In the genomic region with DNA sequence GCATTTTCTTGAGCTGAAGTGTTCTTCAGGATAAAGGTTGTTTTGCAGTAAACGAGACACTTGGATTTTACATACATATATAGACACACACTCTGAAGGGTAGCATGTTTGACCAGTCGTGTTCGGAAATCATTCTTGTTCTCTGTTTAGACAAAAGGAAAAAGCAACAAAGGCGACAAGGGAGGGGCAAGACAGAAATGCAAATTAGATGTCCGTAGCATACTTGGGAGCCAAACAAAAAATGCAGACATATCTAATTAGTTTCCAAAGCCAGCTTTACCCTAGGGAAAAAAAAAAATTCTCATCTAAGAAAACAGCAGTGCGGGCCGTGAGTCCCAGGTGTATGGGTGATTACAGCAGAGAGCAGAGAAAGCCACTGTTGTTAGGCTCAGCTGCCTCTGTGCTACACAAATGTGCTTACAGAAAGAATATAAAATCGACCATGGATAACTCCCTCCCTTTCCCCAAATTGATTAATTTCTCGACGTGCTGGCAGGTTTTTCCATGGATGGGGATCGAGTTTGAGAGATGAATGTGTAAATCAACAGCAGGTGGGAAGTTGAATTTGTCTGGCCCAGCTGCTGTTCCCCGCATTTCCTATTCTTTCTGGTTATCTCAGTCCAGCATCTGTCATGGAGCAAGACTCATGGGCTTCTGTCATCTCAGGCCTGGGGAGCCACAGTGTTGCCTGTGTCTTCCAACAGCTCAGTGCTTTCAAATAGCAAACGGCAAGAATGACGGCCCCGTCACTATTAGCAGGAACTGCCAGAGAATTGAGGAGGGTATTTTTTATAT, we compare ENCODE assay signal across 22 cellular contexts.
DNase-seq lines count a peak whose midpoint lies in the region; ATAC-seq and TF ChIP-seq lines count a peak whose summit lies in the region.
"Had no signal": no experiment of that assay in that cellular context is flagged by ENCODE, and none has a peak within 500 bp of the region (broad histone marks: within the 10 kb centered on the region; RNA-seq: fewer than 3 reads in every experiment).

No MANE protein-coding gene starts in this region.

- no peaks in the 10 kb centered on the region for H3K4me1 ChIP-seq in Peyer's patch
- H3K4me1 ChIP-seq: Caco-2 had no signal

- no peak overlapping the region for H3K4me2 ChIP-seq in neural cell (ENCODE audit: low read length)
- H3K4me2 ChIP-seq: GM23338 had no signal

- no peaks in the 10 kb centered on the region for H3K9me2 ChIP-seq in neural cell (ENCODE audit: insufficient read depth, low read length)

- H3K79me2 ChIP-seq in neural cell (replicated peaks; ENCODE audit: insufficient read depth, low read length) = peaks cover 5% of the 10 kb centered on the region

- H2AFZ ChIP-seq in neural cell (ENCODE audit: low read depth, low read length) = no peak overlapping the region
- H2AFZ ChIP-seq: GM23338 had no signal

- no peaks in the 10 kb centered on the region for H3K36me3 Mint-ChIP-seq in T-helper 2 cell treated with Interferon-gamma antibody and Interleukin-4, amounts not matched to agents 5 μg/mL and 100 μg/mL, for 36 hours (ENCODE audit: low read depth)
- H3K36me3 Mint-ChIP-seq: activated naive CD8-positive, alpha-beta T cell treated with anti-CD3 and anti-CD28 coated beads, Interleukin-2, amount 10 ng/mL, durations not matched to agents 7 days and 5 days had no signal

- H3K27ac Mint-ChIP-seq in T-helper 2 cell treated with Interferon-gamma antibody and Interleukin-4, amounts not matched to agents 5 μg/mL and 100 μg/mL, for 36 hours = no peak overlapping the region
- H3K27ac Mint-ChIP-seq: activated naive CD8-positive, alpha-beta T cell treated with anti-CD3 and anti-CD28 coated beads, Interleukin-2, amount 10 ng/mL, durations not matched to agents 7 days and 5 days; activated T-helper 17 cell treated with anti-CD3 and anti-CD28 coated beads, Interleukin-2, amount 50 U/mL, for 72 hours; GM23338 had no signal

- H3F3A ChIP-seq in neural cell (ENCODE audit: insufficient read depth, low read length, poor library complexity, severe bottlenecking) = peaks cover 3% of the 10 kb centered on the region

- H4K20me1 ChIP-seq in neural cell (ENCODE audit: insufficient read depth) = peaks cover 8% of the 10 kb centered on the region

- ATAC-seq in GM21367 (IDR thresholded peaks at IDR 0.05; ENCODE audit: unreplicated experiment) = no peak
- ATAC-seq: activated T-helper 17 cell treated with anti-CD3 and anti-CD28 coated beads, Interleukin-2, amount 50 U/mL, for 72 hours; esophagus mucosa; GM23338; left ventricle myocardium superior had no signal

- H3K27me3 ChIP-seq in neural cell (ENCODE audit: insufficient read depth, low read depth, low read length) (no peaks in the 10 kb centered on the region), Peyer's patch (no peaks in the 10 kb centered on the region)
- H3K27me3 ChIP-seq: MG63, SJCRH30 had no signal

- no peak for TF ChIP-seq CTCF in neural cell (IDR thresholded peaks at IDR 0.05; ENCODE audit: poor library complexity, severe bottlenecking)
- TF ChIP-seq CTCF in Peyer's patch (IDR thresholded peaks at IDR 0.05) = no peak

- H3K9me3 Mint-ChIP-seq in T-helper 2 cell treated with Interferon-gamma antibody and Interleukin-4, amounts not matched to agents 5 μg/mL and 100 μg/mL, for 36 hours = no peaks in the 10 kb centered on the region
- H3K9me3 Mint-ChIP-seq: activated naive CD8-positive, alpha-beta T cell treated with anti-CD3 and anti-CD28 coated beads, Interleukin-2, amount 10 ng/mL, durations not matched to agents 7 days and 5 days; activated T-helper 17 cell treated with anti-CD3 and anti-CD28 coated beads, Interleukin-2, amount 50 U/mL, for 72 hours; GM23338 had no signal

- H3K36me3 ChIP-seq in neural cell (ENCODE audit: insufficient read depth, low read length) (no peaks in the 10 kb centered on the region), Peyer's patch (no peaks in the 10 kb centered on the region)
- H3K36me3 ChIP-seq: MG63 had no signal

- H3K4me3 ChIP-seq in neural cell (ENCODE audit: low read length) (no peak overlapping the region), Peyer's patch (no peak overlapping the region)
- H3K4me3 ChIP-seq: GM23338, MG63, SJCRH30, skin epidermis had no signal

- H3K9ac ChIP-seq in neural cell (ENCODE audit: low read length) = peak overlapping the region; percentile 3

- TF ChIP-seq EP300 in neural cell (conservative IDR thresholded peaks at IDR 0.05; ENCODE audit: poor library complexity, severe bottlenecking) = no peak

- peaks cover 20% of the 10 kb centered on the region for H3K27me3 Mint-ChIP-seq in T-helper 2 cell treated with Interferon-gamma antibody and Interleukin-4, amounts not matched to agents 5 μg/mL and 100 μg/mL, for 36 hours (ENCODE audit: low read depth)

- TF ChIP-seq POLR2A in Peyer's patch (IDR thresholded peaks at IDR 0.05) = no peak

- H3K9me3 ChIP-seq in neural cell (ENCODE audit: low read length) = no peaks in the 10 kb centered on the region
- H3K9me3 ChIP-seq in Peyer's patch = no peaks in the 10 kb centered on the region
- H3K9me3 ChIP-seq: Caco-2, MG63, SJCRH30 had no signal

- DNase-seq in NCI-H1417 (lab: John Stamatoyannopoulos, UW) (peak in 2 of 3 experiments; percentile 77 to 82), NCI-H345 (lab: John Stamatoyannopoulos, UW) (peak; percentile 56), cerebellar cortex (ENCODE audit: low spot score) (peak; percentile 42), Peyer's patch (no peak)
- DNase-seq in T-helper 2 cell treated with Interferon-gamma antibody and Interleukin-4, amounts not matched to agents 5 μg/mL and 100 μg/mL, for 36 hours (ENCODE audit: low spot score) = no peak
- DNase-seq: activated CD4-positive, CD25-positive, alpha-beta regulatory T cell treated with anti-CD3 and anti-CD28 coated beads, Interleukin-2, amount 50 U/mL, for 72 hours; activated naive CD8-positive, alpha-beta T cell treated with anti-CD3 and anti-CD28 coated beads, Interleukin-2, amount 10 ng/mL, durations not matched to agents 7 days and 5 days; AML-193; Caco-2; dermis blood vessel endothelial cell; left ventricle myocardium superior; MG63; OCI-M1; posterior cingulate gyrus; stimulated activated CD4-positive, alpha-beta T cell treated with anti-CD3 and anti-CD28 coated beads, Interleukin-4, amount 100 ng/mL, for 4 hours had no signal

- H3K27ac ChIP-seq in neural cell (ENCODE audit: low read length) (no peak overlapping the region), Peyer's patch (no peak overlapping the region)
- H3K27ac ChIP-seq: SJCRH30, skin epidermis had no signal

- H3K4me1 Mint-ChIP-seq in T-helper 2 cell treated with Interferon-gamma antibody and Interleukin-4, amounts not matched to agents 5 μg/mL and 100 μg/mL, for 36 hours (ENCODE audit: low read depth) = no peaks in the 10 kb centered on the region
- H3K4me1 Mint-ChIP-seq: activated naive CD8-positive, alpha-beta T cell treated with anti-CD3 and anti-CD28 coated beads, Interleukin-2, amount 10 ng/mL, durations not matched to agents 7 days and 5 days; activated T-helper 17 cell treated with anti-CD3 and anti-CD28 coated beads, Interleukin-2, amount 50 U/mL, for 72 hours had no signal

- H3K4me3 Mint-ChIP-seq in T-helper 2 cell treated with Interferon-gamma antibody and Interleukin-4, amounts not matched to agents 5 μg/mL and 100 μg/mL, for 36 hours = no peak overlapping the region
- H3K4me3 Mint-ChIP-seq: activated naive CD8-positive, alpha-beta T cell treated with anti-CD3 and anti-CD28 coated beads, Interleukin-2, amount 10 ng/mL, durations not matched to agents 7 days and 5 days; activated T-helper 17 cell treated with anti-CD3 and anti-CD28 coated beads, Interleukin-2, amount 50 U/mL, for 72 hours; GM23338 had no signal

- no peak for TF ChIP-seq RAD21 in neural cell (conservative IDR thresholded peaks at IDR 0.05)

TF ChIP-seq in neural cell, 6 proteins besides CTCF, POLR2A, EP300 and RAD21:
- no peak for TF ChIP-seq SMC3 (conservative IDR thresholded peaks at IDR 0.05; ENCODE audit: poor library complexity)
- TF ChIP-seq TAF1 (IDR thresholded peaks at IDR 0.05; ENCODE audit: low read depth) = no peak
- TF ChIP-seq MXI1 (conservative IDR thresholded peaks at IDR 0.05; ENCODE audit: poor library complexity, severe bottlenecking) = no peak
- TF ChIP-seq, protein P1, sequence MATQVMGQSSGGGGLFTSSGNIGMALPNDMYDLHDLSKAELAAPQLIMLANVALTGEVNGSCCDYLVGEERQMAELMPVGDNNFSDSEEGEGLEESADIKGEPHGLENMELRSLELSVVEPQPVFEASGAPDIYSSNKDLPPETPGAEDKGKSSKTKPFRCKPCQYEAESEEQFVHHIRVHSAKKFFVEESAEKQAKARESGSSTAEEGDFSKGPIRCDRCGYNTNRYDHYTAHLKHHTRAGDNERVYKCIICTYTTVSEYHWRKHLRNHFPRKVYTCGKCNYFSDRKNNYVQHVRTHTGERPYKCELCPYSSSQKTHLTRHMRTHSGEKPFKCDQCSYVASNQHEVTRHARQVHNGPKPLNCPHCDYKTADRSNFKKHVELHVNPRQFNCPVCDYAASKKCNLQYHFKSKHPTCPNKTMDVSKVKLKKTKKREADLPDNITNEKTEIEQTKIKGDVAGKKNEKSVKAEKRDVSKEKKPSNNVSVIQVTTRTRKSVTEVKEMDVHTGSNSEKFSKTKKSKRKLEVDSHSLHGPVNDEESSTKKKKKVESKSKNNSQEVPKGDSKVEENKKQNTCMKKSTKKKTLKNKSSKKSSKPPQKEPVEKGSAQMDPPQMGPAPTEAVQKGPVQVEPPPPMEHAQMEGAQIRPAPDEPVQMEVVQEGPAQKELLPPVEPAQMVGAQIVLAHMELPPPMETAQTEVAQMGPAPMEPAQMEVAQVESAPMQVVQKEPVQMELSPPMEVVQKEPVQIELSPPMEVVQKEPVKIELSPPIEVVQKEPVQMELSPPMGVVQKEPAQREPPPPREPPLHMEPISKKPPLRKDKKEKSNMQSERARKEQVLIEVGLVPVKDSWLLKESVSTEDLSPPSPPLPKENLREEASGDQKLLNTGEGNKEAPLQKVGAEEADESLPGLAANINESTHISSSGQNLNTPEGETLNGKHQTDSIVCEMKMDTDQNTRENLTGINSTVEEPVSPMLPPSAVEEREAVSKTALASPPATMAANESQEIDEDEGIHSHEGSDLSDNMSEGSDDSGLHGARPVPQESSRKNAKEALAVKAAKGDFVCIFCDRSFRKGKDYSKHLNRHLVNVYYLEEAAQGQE (IDR thresholded peaks at IDR 0.05; ENCODE audit: borderline replicate concordance) = no peak
- no peak for TF ChIP-seq POLR2AphosphoS5 (IDR thresholded peaks at IDR 0.05)
- no peak for TF ChIP-seq EZH2 (IDR thresholded peaks at IDR 0.05; ENCODE audit: borderline replicate concordance, insufficient read depth, low read length, poor library complexity, severe bottlenecking)

Comparison
In these comparisons a context has a peak if more than half of its experiments do, and no peak if none do; other contexts are left out.
1. DNase-seq: peak in NCI-H1417 (2 of 3), NCI-H345 (single experiment) and cerebellar cortex (single experiment); none in T-helper 2 cell treated with Interferon-gamma antibody and Interleukin-4, amounts not matched to agents 5 μg/mL and 100 μg/mL, for 36 hours (single experiment) and Peyer's patch (0 of 3).